1 cellular context compared by ENCODE assay signal in the genomic region with DNA sequence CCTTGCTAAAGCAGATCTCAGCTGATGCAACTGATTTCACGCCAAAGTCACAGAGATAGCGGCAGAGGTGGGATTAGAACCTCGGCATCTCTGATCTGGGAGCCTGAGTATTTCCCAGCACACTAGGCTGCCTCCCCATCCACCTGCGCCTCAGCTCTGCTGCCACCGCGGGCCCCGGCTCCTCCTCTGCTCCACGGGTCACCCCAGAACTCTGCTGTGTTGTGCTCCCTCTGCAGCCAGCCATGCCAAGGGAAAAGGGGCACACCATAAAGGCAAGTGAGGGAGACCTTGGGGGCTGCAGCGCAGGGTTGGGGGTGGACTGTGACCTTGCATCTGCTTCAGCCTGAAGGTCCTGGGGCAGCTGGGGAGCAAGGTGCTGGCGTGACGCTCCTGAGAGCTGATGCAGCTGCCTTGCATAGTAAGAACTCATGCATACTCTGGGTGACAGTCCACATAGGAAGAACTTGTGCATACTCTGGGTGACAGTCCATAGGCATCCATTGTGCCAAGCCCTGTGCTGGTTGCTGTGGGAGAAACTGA.
TF ChIP-seq lines count a peak whose summit lies in the region.

No MANE protein-coding gene starts in this region.

TF ChIP-seq in GM23338, 12 proteins besides CTCF, POLR2A, EP300 and RAD21 (continued from another document):
- TF ChIP-seq STAT1 (IDR thresholded peaks at IDR 0.05; ENCODE audit: unreplicated experiment), result no peak
